18 cellular contexts compared by ENCODE assay signal in the genomic region with DNA sequence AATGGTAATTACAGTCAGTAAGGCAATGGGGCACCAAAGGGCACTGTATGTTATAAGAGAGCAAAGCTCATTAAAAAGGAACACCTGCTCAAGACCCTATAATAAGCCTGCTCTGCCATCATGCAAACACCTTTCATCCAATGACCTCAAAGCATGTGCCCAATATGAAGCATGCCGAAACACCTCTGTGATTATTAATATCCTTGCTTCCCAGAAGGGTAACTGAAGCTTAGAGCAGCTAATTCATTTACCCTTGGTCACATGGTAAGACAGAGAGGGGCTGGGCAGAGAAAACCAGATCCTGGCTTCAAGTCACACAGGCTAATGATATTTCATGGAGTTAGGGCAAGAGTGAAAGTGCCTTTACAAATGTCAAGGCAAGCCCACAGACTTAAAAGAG.
"Had no signal": no experiment of that assay in that cellular context is flagged by ENCODE, and none has a peak within 500 bp of the region (broad histone marks: within the 10 kb centered on the region; RNA-seq: fewer than 3 reads in every experiment).

No MANE protein-coding gene starts in this region.

- H3K27ac ChIP-seq: ascending aorta, dorsolateral prefrontal cortex, tibial artery, vagina had no signal

- DNase-seq: activated CD4-positive, CD25-positive, alpha-beta regulatory T cell treated with anti-CD3 and anti-CD28 coated beads, Interleukin-2, amount 50 U/mL, for 72 hours; activated naive CD4-positive, alpha-beta T cell treated with Interleukin-2 at 50 U/mL for 16 hours; activated naive CD8-positive, alpha-beta T cell treated with anti-CD3 and anti-CD28 coated beads, Interleukin-2, amount 50 U/mL, for 24 hours; dorsolateral prefrontal cortex; hypothalamus; left ventricle myocardium superior; naive thymus-derived CD8-positive, alpha-beta T cell; stimulated activated CD4-positive, alpha-beta T cell treated with anti-CD3 and anti-CD28 coated beads, Interleukin-4, amount 100 ng/mL, for 24 hours; stimulated activated naive CD4-positive, alpha-beta T cell; T1000; tibial artery had no signal

- ATAC-seq: activated naive CD8-positive, alpha-beta T cell treated with anti-CD3 and anti-CD28 coated beads, Interleukin-2, amount 50 U/mL, for 24 hours; left ventricle myocardium superior; naive thymus-derived CD8-positive, alpha-beta T cell had no signal

- H3K9me3 Mint-ChIP-seq: activated naive CD8-positive, alpha-beta T cell treated with anti-CD3 and anti-CD28 coated beads, Interleukin-2, amount 50 U/mL, for 24 hours; activated T-helper 1 cell treated with anti-CD3 and anti-CD28 coated beads, Interleukin-12 subunit alpha, Interleukin-12 subunit beta, Interleukin-2, Interleukin-4 antibody, amounts not matched to agents 30 ng/mL and 10 ng/mL and 1 ng/mL, durations not matched to agents 14 hours and 24 hours and 36 hours; memory B cell; naive thymus-derived CD8-positive, alpha-beta T cell had no signal

- H3K4me3 ChIP-seq: ascending aorta, cardiac muscle cell, dorsolateral prefrontal cortex, skin epidermis, tibial artery, vagina had no signal

- H3K36me3 ChIP-seq: ascending aorta, cardiac muscle cell, tibial artery, vagina had no signal

- FAIRE-seq: endometrium had no signal

- H3K27me3 Mint-ChIP-seq: memory B cell; naive thymus-derived CD8-positive, alpha-beta T cell had no signal

- H3K36me3 Mint-ChIP-seq: memory B cell; naive thymus-derived CD8-positive, alpha-beta T cell had no signal

- H3K4me1 ChIP-seq: ascending aorta, tibial artery had no signal

- H3K9me3 ChIP-seq: ascending aorta, tibial artery, vagina had no signal

- H3K27me3 ChIP-seq: ascending aorta, cardiac muscle cell, tibial artery, vagina had no signal

- H3K4me3 Mint-ChIP-seq: activated naive CD8-positive, alpha-beta T cell treated with anti-CD3 and anti-CD28 coated beads, Interleukin-2, amount 50 U/mL, for 24 hours; activated T-helper 1 cell treated with anti-CD3 and anti-CD28 coated beads, Interleukin-12 subunit alpha, Interleukin-12 subunit beta, Interleukin-2, Interleukin-4 antibody, amounts not matched to agents 30 ng/mL and 10 ng/mL and 1 ng/mL, durations not matched to agents 14 hours and 24 hours and 36 hours; memory B cell; naive thymus-derived CD8-positive, alpha-beta T cell had no signal

- H3K27ac Mint-ChIP-seq: activated naive CD8-positive, alpha-beta T cell treated with anti-CD3 and anti-CD28 coated beads, Interleukin-2, amount 50 U/mL, for 24 hours; activated T-helper 1 cell treated with anti-CD3 and anti-CD28 coated beads, Interleukin-12 subunit alpha, Interleukin-12 subunit beta, Interleukin-2, Interleukin-4 antibody, amounts not matched to agents 30 ng/mL and 10 ng/mL and 1 ng/mL, durations not matched to agents 14 hours and 24 hours and 36 hours; memory B cell; naive thymus-derived CD8-positive, alpha-beta T cell had no signal
